30 cellular contexts compared by ENCODE assay signal in genomic region chr4:61984260-61984909, GRCh38.
DNase-seq lines count a peak whose midpoint lies in the region; ATAC-seq and TF ChIP-seq lines count a peak whose summit lies in the region.
"Had no signal": no experiment of that assay in that cellular context is flagged by ENCODE, and none has a peak within 500 bp of the region (broad histone marks: within the 10 kb centered on the region; RNA-seq: fewer than 3 reads in every experiment).

No MANE protein-coding gene starts in this region.

- TF ChIP-seq POLR2A in NB4 (IDR thresholded peaks at IDR 0.05; ENCODE audit: extremely low read depth, insufficient read length): no peak

- H3K18ac ChIP-seq in mesendoderm (ENCODE audit: low read length) (no peak overlapping the region), mesenchymal stem cell (ENCODE audit: low read depth in 1 of 2, low read length in 2 of 2) (no peak overlapping the region)

- H2AFZ ChIP-seq in GM23338: no peak overlapping the region
- H2AFZ ChIP-seq in mesenchymal stem cell (ENCODE audit: low read depth, low read length): no peak overlapping the region

- H3K9ac ChIP-seq in mesendoderm (ENCODE audit: low read length) (no peak overlapping the region), mesenchymal stem cell (ENCODE audit: low read length) (no peak overlapping the region)

- no peaks in the 10 kb centered on the region for H3F3A ChIP-seq in GM23338 (replicated peaks; ENCODE audit: low read depth)

- no peak overlapping the region for H2BK5ac ChIP-seq in mesendoderm (ENCODE audit: low read length)
- no peak overlapping the region for H2BK5ac ChIP-seq in mesenchymal stem cell (ENCODE audit: low read depth, low read length, poor library complexity, severe bottlenecking)

- no peaks in the 10 kb centered on the region for H3K27me3 Mint-ChIP-seq in GM23338 (ENCODE audit: insufficient read depth, low read depth, poor library complexity)
- H3K27me3 Mint-ChIP-seq in WTC11 (ENCODE audit: low read depth): no peaks in the 10 kb centered on the region
- H3K27me3 Mint-ChIP-seq: activated T-helper 17 cell treated with anti-CD3 and anti-CD28 coated beads, Interleukin-2, amount 50 U/mL, for 72 hours had no signal

- H3K4me3 ChIP-seq in GM23338 (no peak overlapping the region), NB4 (ENCODE audit: low read depth, low read length) (no peak overlapping the region), mesendoderm (ENCODE audit: low read length) (no peak overlapping the region), mucosa of descending colon (no peak overlapping the region), mesenchymal stem cell (ENCODE audit: insufficient read depth in 1 of 2, low read depth in 1 of 2, low read length in 2 of 2) (no peak overlapping the region)
- H3K4me3 ChIP-seq: esophagus muscularis mucosa, heart right ventricle, lung had no signal

- peak; percentile 93 for ATAC-seq in GM23338
- ATAC-seq in WTC11: peak; percentile 93
- no peak for ATAC-seq in mucosa of descending colon
- ATAC-seq in HG02852 (IDR thresholded peaks at IDR 0.05; ENCODE audit: unreplicated experiment): no peak
- ATAC-seq: activated T-helper 17 cell treated with anti-CD3 and anti-CD28 coated beads, Interleukin-2, amount 50 U/mL, for 72 hours; heart right ventricle; HepG2; left cardiac atrium; stimulated activated effector memory CD8-positive, alpha-beta T cell treated with anti-CD3 and anti-CD28 coated beads, Interleukin-12 subunit alpha, Interleukin-12 subunit beta, amount 100 ng/mL, for 72 hours had no signal

- H3K14ac ChIP-seq in mesenchymal stem cell (ENCODE audit: low read length in 2 of 2): no peak overlapping the region

- H3K23ac ChIP-seq in mesendoderm (ENCODE audit: low read length): no peak overlapping the region
- no peak overlapping the region for H3K23ac ChIP-seq in mesenchymal stem cell (ENCODE audit: low read length in 2 of 2)

- no peaks in the 10 kb centered on the region for H3K36me3 ChIP-seq in GM23338 (ENCODE audit: insufficient read depth)
- H3K36me3 ChIP-seq in mesendoderm (ENCODE audit: control insufficient read depth, insufficient read depth, low read length): no peaks in the 10 kb centered on the region
- H3K36me3 ChIP-seq in mucosa of descending colon (ENCODE audit: low read depth): no peaks in the 10 kb centered on the region
- H3K36me3 ChIP-seq in mesenchymal stem cell (ENCODE audit: control insufficient read depth in 1 of 2, insufficient read depth in 2 of 2, low read depth in 1 of 2, low read length in 2 of 2): no peaks in the 10 kb centered on the region
- H3K36me3 ChIP-seq: esophagus muscularis mucosa, heart right ventricle had no signal

- H3K9me3 Mint-ChIP-seq in GM23338 (no peaks in the 10 kb centered on the region), WTC11 (no peaks in the 10 kb centered on the region)
- H3K9me3 Mint-ChIP-seq: brain, nephron had no signal

- H3K79me1 ChIP-seq in mesendoderm (ENCODE audit: low read length): no peaks in the 10 kb centered on the region
- no peaks in the 10 kb centered on the region for H3K79me1 ChIP-seq in mesenchymal stem cell (replicated peaks; ENCODE audit: low read length, poor library complexity, severe bottlenecking)

- intact Hi-C loops in mucosa of descending colon (cut with DNase I, micrococcal nuclease): no loop called here

- H2AK5ac ChIP-seq in mesendoderm (ENCODE audit: low read length) (no peak overlapping the region), mesenchymal stem cell (ENCODE audit: low read length, severe bottlenecking) (no peak overlapping the region)

- no peak overlapping the region for H3K56ac ChIP-seq in mesendoderm (ENCODE audit: low read length)

- H3K79me2 ChIP-seq in GM23338 (replicated peaks; ENCODE audit: insufficient read depth) (no peaks in the 10 kb centered on the region), mesendoderm (ENCODE audit: control insufficient read depth, insufficient read depth, low read length) (no peaks in the 10 kb centered on the region)

- no peaks in the 10 kb centered on the region for H3K9me3 ChIP-seq in mucosa of descending colon
- no peaks in the 10 kb centered on the region for H3K9me3 ChIP-seq in mesenchymal stem cell (ENCODE audit: control insufficient read depth, low read length)
- H3K9me3 ChIP-seq: Caco-2, esophagus muscularis mucosa, heart right ventricle had no signal

- peaks cover 3% of the 10 kb centered on the region; the same call in 1 of the 3 replicates for H3K36me3 Mint-ChIP-seq in GM23338 (ENCODE audit: low read depth)
- H3K36me3 Mint-ChIP-seq in WTC11: no peaks in the 10 kb centered on the region
- H3K36me3 Mint-ChIP-seq: stimulated activated effector memory CD8-positive, alpha-beta T cell treated with anti-CD3 and anti-CD28 coated beads, Interleukin-12 subunit alpha, Interleukin-12 subunit beta, amount 100 ng/mL, for 72 hours had no signal

- POLR2A ChIA-PET in WTC11 (lab: Charles Lee): no interaction called here

- H4K20me1 ChIP-seq in GM23338 (replicated peaks; ENCODE audit: insufficient read depth): no peaks in the 10 kb centered on the region

- DNase-seq in GM23338 (ENCODE audit: low spot score) (peak; percentile 64), NB4 (ENCODE audit: low read depth) (peak; percentile 5), WTC11 (ENCODE audit: low spot score) (peak; percentile 31), mesendoderm (peak; percentile 61), mucosa of descending colon (no peak), mesenchymal stem cell (no peak)
- DNase-seq: activated CD4-positive, alpha-beta T cell treated with anti-CD3 and anti-CD28 coated beads for 48 hours; activated naive CD4-positive, alpha-beta T cell treated with anti-CD3 and anti-CD28 coated beads, Interleukin-2, amount 50 U/mL, for 16 hours; amniotic stem cell; C1 segment of cervical spinal cord; cerebellar nuclear complex; DMS79; foreskin fibroblast; GOT3; heart right ventricle; left cardiac atrium; NCI-H1436 treated with DMSO at 0.1 percent for 48 hours; substantia nigra; trophoblast cell had no signal

- H2BK120ac ChIP-seq in mesendoderm (ENCODE audit: low read depth, low read length) (no peak overlapping the region), mesenchymal stem cell (ENCODE audit: low read depth, low read length) (no peak overlapping the region)

- H3K27ac ChIP-seq in GM23338 (ENCODE audit: low read depth) (no peak overlapping the region), mesendoderm (ENCODE audit: low read depth, low read length) (no peak overlapping the region), mesenchymal stem cell (ENCODE audit: low read length, poor library complexity, severe bottlenecking) (no peak overlapping the region)
- H3K27ac ChIP-seq: esophagus muscularis mucosa, heart right ventricle, RWPE1, VCaP had no signal

- H3K4me3 Mint-ChIP-seq in GM23338 (no peak overlapping the region), WTC11 (no peak overlapping the region)
- H3K4me3 Mint-ChIP-seq: activated T-helper 17 cell treated with anti-CD3 and anti-CD28 coated beads, Interleukin-2, amount 50 U/mL, for 72 hours; brain; nephron; stimulated activated effector memory CD8-positive, alpha-beta T cell treated with anti-CD3 and anti-CD28 coated beads, Interleukin-12 subunit alpha, Interleukin-12 subunit beta, amount 100 ng/mL, for 72 hours had no signal

- H3K27ac Mint-ChIP-seq in GM23338: no peak overlapping the region; the same call in 1 of the 2 replicates
- peak overlapping the region; percentile 39; the same call in 1 of the 2 replicates for H3K27ac Mint-ChIP-seq in WTC11
- H3K27ac Mint-ChIP-seq: activated T-helper 17 cell treated with anti-CD3 and anti-CD28 coated beads, Interleukin-2, amount 50 U/mL, for 72 hours; brain; nephron; stimulated activated effector memory CD8-positive, alpha-beta T cell treated with anti-CD3 and anti-CD28 coated beads, Interleukin-12 subunit alpha, Interleukin-12 subunit beta, amount 100 ng/mL, for 72 hours had no signal

- no peaks in the 10 kb centered on the region for H3K9me2 ChIP-seq in GM23338 (ENCODE audit: insufficient read depth)

- CTCF ChIA-PET in WTC11 (lab: Charles Lee): interaction anchor here (0.8 to 2.0 kb wide), 4 partner anchors 11 to 118 kb away, joined by 3 to 7 read pairs (median 4); no protein-coding TSS in a partner anchor

- H3K4ac ChIP-seq in mesendoderm (ENCODE audit: low read depth, low read length) (no peak overlapping the region), mesenchymal stem cell (ENCODE audit: low read depth in 1 of 2, low read length in 2 of 2) (no peak overlapping the region)

- H4K91ac ChIP-seq in mesenchymal stem cell (ENCODE audit: low read length): no peak overlapping the region

- H3K4me1 Mint-ChIP-seq in GM23338: peaks cover 12% of the 10 kb centered on the region
- peaks cover 8% of the 10 kb centered on the region for H3K4me1 Mint-ChIP-seq in WTC11
- H3K4me1 Mint-ChIP-seq: activated T-helper 17 cell treated with anti-CD3 and anti-CD28 coated beads, Interleukin-2, amount 50 U/mL, for 72 hours; nephron; stimulated activated effector memory CD8-positive, alpha-beta T cell treated with anti-CD3 and anti-CD28 coated beads, Interleukin-12 subunit alpha, Interleukin-12 subunit beta, amount 100 ng/mL, for 72 hours had no signal

- no peak overlapping the region for H4K5ac ChIP-seq in mesendoderm (ENCODE audit: low read length)

- WGBS in mesendoderm (ENCODE audit: extremely low coverage, insufficient coverage, low lambda C conversion rate): 100% methylated on average over 2 of the region's 4 CpGs
- WGBS in mesenchymal stem cell: 74% methylated on average over 4 of the region's 4 CpGs

- H3K27me3 ChIP-seq in GM23338 (ENCODE audit: insufficient read depth) (no peaks in the 10 kb centered on the region), mesendoderm (ENCODE audit: insufficient read depth, low read length, poor library complexity) (no peaks in the 10 kb centered on the region), mesenchymal stem cell (ENCODE audit: control insufficient read depth in 1 of 2, insufficient read depth in 1 of 2, low read length in 2 of 2) (no peaks in the 10 kb centered on the region)
- H3K27me3 ChIP-seq: esophagus muscularis mucosa, heart right ventricle had no signal

- no peak overlapping the region for H2BK15ac ChIP-seq in mesendoderm (replicated peaks; ENCODE audit: low read depth)
- H2BK15ac ChIP-seq in mesenchymal stem cell (ENCODE audit: low read depth, poor library complexity, severe bottlenecking): no peak overlapping the region

- H2BK12ac ChIP-seq in mesenchymal stem cell (ENCODE audit: low read length in 2 of 2): peak overlapping the region in 1 of 2 experiments; percentile 52

- peak; percentile 74 to 81 for TF ChIP-seq CTCF in GM23338 (conservative IDR thresholded peaks at IDR 0.05; ENCODE audit: low read depth in 2 of 2)
- peak; percentile 8 for TF ChIP-seq CTCF in NB4 (IDR thresholded peaks at IDR 0.05; ENCODE audit: low read depth, low read length)
- no peak for TF ChIP-seq CTCF in WTC11 (IDR thresholded peaks at IDR 0.05)
- TF ChIP-seq CTCF in mucosa of descending colon (IDR thresholded peaks at IDR 0.05): no peak

- no peak overlapping the region for H4K8ac ChIP-seq in mesendoderm (ENCODE audit: low read depth, low read length)
- H4K8ac ChIP-seq in mesenchymal stem cell (ENCODE audit: low read length): no peak overlapping the region

- no peak overlapping the region for H3K4me2 ChIP-seq in GM23338
- H3K4me2 ChIP-seq in mesendoderm (ENCODE audit: low read length): no peak overlapping the region
- H3K4me2 ChIP-seq in mesenchymal stem cell (ENCODE audit: low read length, poor library complexity, severe bottlenecking): no peak overlapping the region

- H3K4me1 ChIP-seq in GM23338 (ENCODE audit: insufficient read depth) (no peaks in the 10 kb centered on the region), mesendoderm (ENCODE audit: control insufficient read depth, low read depth, low read length) (no peaks in the 10 kb centered on the region), mucosa of descending colon (ENCODE audit: low read depth) (no peaks in the 10 kb centered on the region), mesenchymal stem cell (ENCODE audit: control insufficient read depth, insufficient read depth, low read depth, low read length) (no peaks in the 10 kb centered on the region)
- H3K4me1 ChIP-seq: Caco-2, esophagus muscularis mucosa, heart right ventricle had no signal

Comparison
In these comparisons a context has a peak if more than half of its experiments do, and no peak if none do; other contexts are left out.
1. ATAC-seq: peak in GM23338 (single experiment) and WTC11 (single experiment); none in mucosa of descending colon (single experiment) and HG02852 (single experiment).
2. DNase-seq: peak in GM23338 (single experiment), NB4 (single experiment), WTC11 (single experiment) and mesendoderm (single experiment); none in mucosa of descending colon (0 of 3) and mesenchymal stem cell (single experiment).
3. CTCF ChIP-seq: peak in GM23338 (2 of 2) and NB4 (single experiment); none in WTC11 (single experiment) and mucosa of descending colon (single experiment).